32 cellular contexts compared by ENCODE assay signal in the genomic region with DNA sequence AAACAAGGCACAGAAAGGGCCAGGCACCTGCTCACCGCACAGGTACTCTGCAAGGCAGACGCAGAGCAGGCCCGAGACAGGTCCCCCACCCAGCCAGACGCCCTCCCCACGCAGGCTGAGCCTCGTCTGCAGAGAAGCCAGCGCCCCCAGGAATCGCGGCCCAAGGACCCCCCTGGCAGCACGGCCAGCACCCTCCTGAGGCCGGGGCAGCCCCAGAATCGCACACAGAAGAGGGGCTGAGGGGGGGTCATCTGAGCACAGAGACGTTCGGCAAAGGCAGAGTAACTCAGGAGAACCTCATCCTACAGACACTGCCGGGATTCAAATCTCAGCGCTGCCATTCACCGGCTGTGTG.
"Had no signal": no experiment of that assay in that cellular context is flagged by ENCODE, and none has a peak within 500 bp of the region (broad histone marks: within the 10 kb centered on the region; RNA-seq: fewer than 3 reads in every experiment).

No MANE protein-coding gene starts in this region.

- DNase-seq: activated CD4-positive, alpha-beta T cell treated with anti-CD3 and anti-CD28 coated beads for 1 hour; activated CD4-positive, alpha-beta T cell treated with anti-CD3 and anti-CD28 coated beads for 48 hours; activated CD4-positive, alpha-beta T cell treated with anti-CD3 and anti-CD28 coated beads, Interleukin-2, amount 50 U/mL, for 48 hours; activated CD4-positive, CD25-positive, alpha-beta regulatory T cell; activated CD8-positive, alpha-beta T cell treated with anti-CD3 and anti-CD28 coated beads, Interleukin-2, amount 10 ng/mL, durations not matched to agents 7 days and 5 days; activated gamma-delta T cell; activated naive CD4-positive, alpha-beta T cell treated with Interleukin-2 at 50 U/mL for 16 hours; activated naive CD8-positive, alpha-beta T cell treated with anti-CD3 and anti-CD28 coated beads, Interleukin-2, amount 10 ng/mL, durations not matched to agents 7 days and 5 days; activated T-cell treated with anti-CD3 and anti-CD28 coated beads, Interleukin-2, amount 50 U/mL, for 24 hours; Karpas-422; KBM-7; NCI-H1048; NCI-H1436 treated with DMSO at 0.1 percent for 48 hours; NCI-H1694 treated with DMSO at 0.1 percent for 48 hours; NCI-H2029; NCI-H345; NCI-H526; NCI-H748 treated with DMSO at 0.1 percent for 48 hours; NK-92 treated with Interleukin-12 subunit alpha and Interleukin-12 subunit beta, amount 100 ng/mL, for 24 hours; Peyer's patch; Right ventricle myocardium superior; RPMI8226; SW 1271; T-helper 1 cell; T-helper 2 cell; T-helper 9 cell had no signal

- ATAC-seq: activated CD8-positive, alpha-beta T cell treated with anti-CD3 and anti-CD28 coated beads, Interleukin-2, amount 10 ng/mL, durations not matched to agents 7 days and 5 days had no signal

- H3K36me3 ChIP-seq: adrenal gland, cardiac muscle cell, Peyer's patch had no signal

- H3K27me3 ChIP-seq: cardiac muscle cell, Peyer's patch had no signal

- H3K36me3 Mint-ChIP-seq: activated naive CD4-positive, alpha-beta T cell treated with anti-CD3 and anti-CD28 coated beads, Interleukin-2, amount 50 U/mL, for 24 hours; activated naive CD8-positive, alpha-beta T cell treated with anti-CD3 and anti-CD28 coated beads, Interleukin-2, amount 10 ng/mL, durations not matched to agents 7 days and 5 days had no signal

- H3K27ac ChIP-seq: cardiac muscle cell, Peyer's patch, VCaP had no signal

- H3K27me3 Mint-ChIP-seq: activated naive CD4-positive, alpha-beta T cell treated with anti-CD3 and anti-CD28 coated beads, Interleukin-2, amount 50 U/mL, for 24 hours; activated naive CD8-positive, alpha-beta T cell treated with anti-CD3 and anti-CD28 coated beads, Interleukin-2, amount 10 ng/mL, durations not matched to agents 7 days and 5 days; activated T-cell treated with anti-CD3 and anti-CD28 coated beads, Interleukin-2, amount 50 U/mL, for 24 hours; IgD-negative memory B cell had no signal

- H3K4me3 ChIP-seq: adrenal gland, cardiac muscle cell, Peyer's patch had no signal

- H3K9me3 ChIP-seq: adrenal gland, Peyer's patch had no signal

- H3K9me3 Mint-ChIP-seq: activated naive CD4-positive, alpha-beta T cell treated with anti-CD3 and anti-CD28 coated beads, Interleukin-2, amount 50 U/mL, for 24 hours; activated naive CD8-positive, alpha-beta T cell treated with anti-CD3 and anti-CD28 coated beads, Interleukin-2, amount 10 ng/mL, durations not matched to agents 7 days and 5 days; activated T-cell treated with anti-CD3 and anti-CD28 coated beads, Interleukin-2, amount 50 U/mL, for 24 hours; activated T-helper 2 cell treated with anti-CD3 and anti-CD28 coated beads, Interferon-gamma antibody, Interleukin-2, Interleukin-4, amounts not matched to agents 10 μg/mL and 5 μg/mL and 100 μg/mL, durations not matched to agents 14 hours and 24 hours and 36 hours; IgD-negative memory B cell had no signal

- H3K4me1 ChIP-seq: Peyer's patch had no signal

- H3K4me3 Mint-ChIP-seq: activated CD8-positive, alpha-beta T cell treated with anti-CD3 and anti-CD28 coated beads, Interleukin-2, amount 10 ng/mL, durations not matched to agents 7 days and 5 days; activated naive CD4-positive, alpha-beta T cell treated with anti-CD3 and anti-CD28 coated beads, Interleukin-2, amount 50 U/mL, for 24 hours; activated naive CD8-positive, alpha-beta T cell treated with anti-CD3 and anti-CD28 coated beads, Interleukin-2, amount 10 ng/mL, durations not matched to agents 7 days and 5 days; activated T-cell treated with anti-CD3 and anti-CD28 coated beads, Interleukin-2, amount 50 U/mL, for 24 hours; IgD-negative memory B cell had no signal

- H3K27ac Mint-ChIP-seq: activated naive CD4-positive, alpha-beta T cell treated with anti-CD3 and anti-CD28 coated beads, Interleukin-2, amount 50 U/mL, for 24 hours; activated naive CD8-positive, alpha-beta T cell treated with anti-CD3 and anti-CD28 coated beads, Interleukin-2, amount 10 ng/mL, durations not matched to agents 7 days and 5 days; activated T-helper 2 cell treated with anti-CD3 and anti-CD28 coated beads, Interferon-gamma antibody, Interleukin-2, Interleukin-4, amounts not matched to agents 10 μg/mL and 5 μg/mL and 100 μg/mL, durations not matched to agents 14 hours and 24 hours and 36 hours had no signal
